Comparison of ENCODE assay signal across 23 cellular contexts in the genomic region with DNA sequence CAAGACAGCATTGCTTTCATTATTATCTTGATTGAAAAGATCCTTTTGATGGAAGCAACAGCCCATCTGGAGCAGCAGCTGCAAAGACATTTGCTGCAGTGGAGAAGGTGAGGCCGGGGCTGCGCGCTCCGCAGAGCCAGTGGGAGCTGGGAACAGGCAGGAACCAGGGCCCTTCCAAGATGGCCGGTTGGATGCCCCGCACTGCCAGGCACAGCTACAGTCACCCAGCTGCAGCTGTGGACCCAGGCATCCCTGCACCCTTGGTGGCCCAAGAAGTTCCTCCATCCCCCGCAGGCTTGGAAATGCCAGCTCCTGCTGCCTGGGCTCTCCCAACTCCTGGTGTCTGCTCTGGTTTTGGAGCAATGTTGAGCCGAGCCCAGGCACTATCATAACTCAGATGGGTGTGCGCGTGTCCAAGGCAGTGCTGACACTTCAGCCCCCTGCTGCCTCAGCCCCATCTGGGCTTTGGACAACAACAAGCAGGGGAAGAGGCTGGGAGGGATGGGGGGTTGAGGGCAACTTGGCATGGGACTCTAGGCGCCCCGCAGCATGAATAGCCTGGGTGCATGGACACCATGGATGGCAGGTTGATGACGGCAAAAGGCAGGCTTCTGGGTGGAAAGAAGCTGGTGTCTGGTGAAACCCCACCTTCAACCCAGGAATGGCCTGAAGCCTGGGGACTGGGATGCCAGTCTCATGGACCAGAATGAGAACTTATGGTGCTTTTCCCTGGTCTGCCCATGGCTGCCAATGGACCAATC.
"Had no signal": no experiment of that assay in that cellular context is flagged by ENCODE, and none has a peak within 500 bp of the region (broad histone marks: within the 10 kb centered on the region; RNA-seq: fewer than 3 reads in every experiment).

No MANE protein-coding gene starts in this region.

- ATAC-seq: heart left ventricle; left lobe of liver; stimulated activated naive B cell treated with anti-CD40 and anti-IgM and Interleukin-4, amounts not matched to agents 10 μg/mL and 1 μg/mL and 100 μg/mL, for 72 hours; stimulated activated naive CD8-positive, alpha-beta T cell treated with anti-CD3 and anti-CD28 coated beads, Interleukin-15, amount 100 ng/mL, for 72 hours had no signal

- DNase-seq: cerebellar nuclear complex; colonic mucosa; effector CD4-positive, alpha-beta T cell; endodermal cell; erythroblast; foreskin melanocyte; hippocampal formation; kidney glomerular epithelial cell; lower lobe of right lung; stimulated activated CD4-positive, alpha-beta T cell treated with anti-CD3 and anti-CD28 coated beads, Interleukin-15, amount 100 ng/mL, for 24 hours; stimulated activated CD4-positive, alpha-beta T cell treated with anti-CD3 and anti-CD28 coated beads, Interleukin-1b, Interleukin-23, amount 100 ng/mL, for 48 hours; stimulated activated CD4-positive, alpha-beta T cell treated with anti-CD3 and anti-CD28 coated beads, Interleukin-4, amount 100 ng/mL, for 24 hours; stimulated activated naive B cell treated with anti-CD40 and anti-IgM and Interleukin-4, amounts not matched to agents 10 μg/mL and 1 μg/mL and 100 μg/mL, for 72 hours; stimulated activated naive CD8-positive, alpha-beta T cell treated with anti-CD3 and anti-CD28 coated beads, Interleukin-15, amount 100 ng/mL, for 72 hours; testis had no signal

- H3K27me3 ChIP-seq: cardiac muscle cell, colonic mucosa, heart left ventricle, neutrophil, testis, tibial nerve had no signal

- H3K36me3 Mint-ChIP-seq: memory B cell; mesothelial cell of epicardium; stimulated activated naive B cell treated with anti-CD40 and anti-IgM and Interleukin-4, amounts not matched to agents 10 μg/mL and 1 μg/mL and 100 μg/mL, for 72 hours had no signal

- H3K36me3 ChIP-seq: cardiac muscle cell, colonic mucosa, heart left ventricle, lower lobe of right lung, neutrophil, tibial nerve had no signal

- H3K27ac Mint-ChIP-seq: endodermal cell; memory B cell; mesothelial cell of epicardium; nephron; stimulated activated naive B cell treated with anti-CD40 and anti-IgM and Interleukin-4, amounts not matched to agents 10 μg/mL and 1 μg/mL and 100 μg/mL, for 72 hours; stimulated activated naive CD8-positive, alpha-beta T cell treated with anti-CD3 and anti-CD28 coated beads, Interleukin-15, amount 100 ng/mL, for 72 hours had no signal

- H3K9me3 ChIP-seq: colonic mucosa, lower lobe of right lung, neutrophil, testis had no signal

- H3K27ac ChIP-seq: cardiac muscle cell, colonic mucosa, heart left ventricle, lower lobe of right lung, neutrophil, testis, tibial nerve had no signal

- H3K4me3 ChIP-seq: cardiac muscle cell, colonic mucosa, heart left ventricle, lower lobe of right lung, testis, tibial nerve had no signal

- H3K9me3 Mint-ChIP-seq: mesothelial cell of epicardium, nephron had no signal

- H3K4me1 Mint-ChIP-seq: endodermal cell; memory B cell; mesothelial cell of epicardium; nephron; stimulated activated naive B cell treated with anti-CD40 and anti-IgM and Interleukin-4, amounts not matched to agents 10 μg/mL and 1 μg/mL and 100 μg/mL, for 72 hours; stimulated activated naive CD8-positive, alpha-beta T cell treated with anti-CD3 and anti-CD28 coated beads, Interleukin-15, amount 100 ng/mL, for 72 hours had no signal

- H3K4me3 Mint-ChIP-seq: endodermal cell; memory B cell; mesothelial cell of epicardium; nephron; stimulated activated naive B cell treated with anti-CD40 and anti-IgM and Interleukin-4, amounts not matched to agents 10 μg/mL and 1 μg/mL and 100 μg/mL, for 72 hours; stimulated activated naive CD8-positive, alpha-beta T cell treated with anti-CD3 and anti-CD28 coated beads, Interleukin-15, amount 100 ng/mL, for 72 hours had no signal

- H3K4me1 ChIP-seq: colonic mucosa, heart left ventricle, lower lobe of right lung, testis, tibial nerve had no signal

- H3K27me3 Mint-ChIP-seq: memory B cell; stimulated activated naive B cell treated with anti-CD40 and anti-IgM and Interleukin-4, amounts not matched to agents 10 μg/mL and 1 μg/mL and 100 μg/mL, for 72 hours; stimulated activated naive CD8-positive, alpha-beta T cell treated with anti-CD3 and anti-CD28 coated beads, Interleukin-15, amount 100 ng/mL, for 72 hours had no signal
